ENCODE assay signal across 1 cellular context in the genomic region with DNA sequence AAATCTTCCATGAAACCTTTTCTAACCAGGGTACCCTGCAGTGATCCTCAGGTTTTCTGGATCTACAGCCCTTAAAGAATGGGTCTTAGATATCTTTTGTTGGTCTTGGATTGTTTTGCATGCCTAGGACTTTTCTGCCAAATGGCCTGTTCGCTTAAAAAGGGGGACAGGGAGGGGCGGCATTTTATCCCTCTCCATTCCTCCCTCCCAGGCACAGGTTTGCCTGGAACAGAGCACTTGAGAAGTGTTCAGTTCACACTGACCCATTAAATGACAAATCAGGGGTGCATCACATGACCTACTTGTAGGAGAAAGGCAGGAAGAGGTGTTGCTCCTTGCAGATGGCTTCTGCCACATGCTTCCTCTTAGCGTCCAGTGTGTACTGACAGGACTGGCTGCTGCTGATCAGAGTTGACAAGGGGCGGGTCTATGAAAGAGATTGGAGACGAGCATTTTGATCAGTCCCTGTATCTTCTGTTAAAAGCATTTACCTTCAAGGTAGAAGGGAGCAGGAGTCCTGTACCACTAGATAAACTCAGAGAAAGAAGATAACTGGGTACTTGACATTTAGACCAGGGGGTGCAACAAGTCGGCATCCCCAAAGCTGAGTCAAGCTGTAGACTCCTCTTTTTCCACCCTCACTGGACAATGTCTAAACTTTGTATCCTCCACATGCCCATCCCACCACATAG.
TF ChIP-seq lines count a peak whose summit lies in the region.

No MANE protein-coding gene starts in this region.

TF ChIP-seq in HepG2, 621 proteins besides CTCF, POLR2A, EP300 and RAD21 (continued from another document and continues in another):
- TF ChIP-seq, protein P1, sequence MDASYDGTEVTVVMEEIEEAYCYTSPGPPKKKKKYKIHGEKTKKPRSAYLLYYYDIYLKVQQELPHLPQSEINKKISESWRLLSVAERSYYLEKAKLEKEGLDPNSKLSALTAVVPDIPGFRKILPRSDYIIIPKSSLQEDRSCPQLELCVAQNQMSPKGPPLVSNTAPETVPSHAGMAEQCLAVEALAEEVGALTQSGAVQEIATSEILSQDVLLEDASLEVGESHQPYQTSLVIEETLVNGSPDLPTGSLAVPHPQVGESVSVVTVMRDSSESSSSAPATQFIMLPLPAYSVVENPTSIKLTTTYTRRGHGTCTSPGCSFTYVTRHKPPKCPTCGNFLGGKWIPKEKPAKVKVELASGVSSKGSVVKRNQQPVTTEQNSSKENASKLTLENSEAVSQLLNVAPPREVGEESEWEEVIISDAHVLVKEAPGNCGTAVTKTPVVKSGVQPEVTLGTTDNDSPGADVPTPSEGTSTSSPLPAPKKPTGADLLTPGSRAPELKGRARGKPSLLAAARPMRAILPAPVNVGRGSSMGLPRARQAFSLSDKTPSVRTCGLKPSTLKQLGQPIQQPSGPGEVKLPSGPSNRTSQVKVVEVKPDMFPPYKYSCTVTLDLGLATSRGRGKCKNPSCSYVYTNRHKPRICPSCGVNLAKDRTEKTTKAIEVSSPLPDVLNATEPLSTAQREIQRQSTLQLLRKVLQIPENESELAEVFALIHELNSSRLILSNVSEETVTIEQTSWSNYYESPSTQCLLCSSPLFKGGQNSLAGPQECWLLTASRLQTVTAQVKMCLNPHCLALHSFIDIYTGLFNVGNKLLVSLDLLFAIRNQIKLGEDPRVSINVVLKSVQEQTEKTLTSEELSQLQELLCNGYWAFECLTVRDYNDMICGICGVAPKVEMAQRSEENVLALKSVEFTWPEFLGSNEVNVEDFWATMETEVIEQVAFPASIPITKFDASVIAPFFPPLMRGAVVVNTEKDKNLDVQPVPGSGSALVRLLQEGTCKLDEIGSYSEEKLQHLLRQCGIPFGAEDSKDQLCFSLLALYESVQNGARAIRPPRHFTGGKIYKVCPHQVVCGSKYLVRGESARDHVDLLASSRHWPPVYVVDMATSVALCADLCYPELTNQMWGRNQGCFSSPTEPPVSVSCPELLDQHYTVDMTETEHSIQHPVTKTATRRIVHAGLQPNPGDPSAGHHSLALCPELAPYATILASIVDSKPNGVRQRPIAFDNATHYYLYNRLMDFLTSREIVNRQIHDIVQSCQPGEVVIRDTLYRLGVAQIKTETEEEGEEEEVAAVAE (CRISPR knock-in tag; IDR thresholded peaks at IDR 0.05; ENCODE audit: borderline replicate concordance) = no peak
- no peak for TF ChIP-seq ZNF615 (CRISPR knock-in tag; IDR thresholded peaks at IDR 0.05; ENCODE audit: borderline replicate concordance)
- no peak for TF ChIP-seq HHEX (CRISPR knock-in tag; IDR thresholded peaks at IDR 0.05)
- no peak for TF ChIP-seq ZNF782 (CRISPR knock-in tag; IDR thresholded peaks at IDR 0.05; ENCODE audit: borderline replicate concordance)
- TF ChIP-seq ZNF431 (CRISPR knock-in tag; IDR thresholded peaks at IDR 0.05; ENCODE audit: borderline replicate concordance, low read depth) = no peak; the same call in 1 of the 2 replicates
- no peak for TF ChIP-seq ZMYM3 (CRISPR knock-in tag; IDR thresholded peaks at IDR 0.05)
- no peak for TF ChIP-seq SIX1 (CRISPR knock-in tag; IDR thresholded peaks at IDR 0.05; ENCODE audit: borderline replicate concordance)
- TF ChIP-seq ARHGAP35 (CRISPR knock-in tag; IDR thresholded peaks at IDR 0.05; ENCODE audit: borderline replicate concordance) = no peak
- no peak for TF ChIP-seq SUZ12 (IDR thresholded peaks at IDR 0.05; ENCODE audit: low read depth, low read length)
- TF ChIP-seq GFI1 (CRISPR knock-in tag; IDR thresholded peaks at IDR 0.05; ENCODE audit: borderline replicate concordance) = 0 out of 2 replicates have a peak, but pooled peaks have one; percentile 13
- no peak for TF ChIP-seq MYC (CRISPR knock-in tag; IDR thresholded peaks at IDR 0.05; ENCODE audit: borderline replicate concordance)
- no peak for TF ChIP-seq ZNF496 (CRISPR knock-in tag; IDR thresholded peaks at IDR 0.05; ENCODE audit: insufficient replicate concordance)
- TF ChIP-seq HNRNPK (IDR thresholded peaks at IDR 0.05; ENCODE audit: low read depth, low read length, poor library complexity, severe bottlenecking) = no peak
- TF ChIP-seq, protein P2, sequence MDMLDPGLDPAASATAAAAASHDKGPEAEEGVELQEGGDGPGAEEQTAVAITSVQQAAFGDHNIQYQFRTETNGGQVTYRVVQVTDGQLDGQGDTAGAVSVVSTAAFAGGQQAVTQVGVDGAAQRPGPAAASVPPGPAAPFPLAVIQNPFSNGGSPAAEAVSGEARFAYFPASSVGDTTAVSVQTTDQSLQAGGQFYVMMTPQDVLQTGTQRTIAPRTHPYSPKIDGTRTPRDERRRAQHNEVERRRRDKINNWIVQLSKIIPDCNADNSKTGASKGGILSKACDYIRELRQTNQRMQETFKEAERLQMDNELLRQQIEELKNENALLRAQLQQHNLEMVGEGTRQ (IDR thresholded peaks at IDR 0.05; ENCODE audit: low read depth, low read length) = no peak
- TF ChIP-seq, protein P2 (CRISPR knock-in tag; IDR thresholded peaks at IDR 0.05; ENCODE audit: borderline replicate concordance) = 0 out of 2 replicates have a peak, but pooled peaks have one; percentile 19
- TF ChIP-seq TCF7 (IDR thresholded peaks at IDR 0.05; ENCODE audit: low read depth) = no peak
- 0 out of 2 replicates have a peak, but pooled peaks have one; percentile 7 for TF ChIP-seq ESRRA (CRISPR knock-in tag; IDR thresholded peaks at IDR 0.05; ENCODE audit: low read depth)
- TF ChIP-seq CENPX (CRISPR knock-in tag; IDR thresholded peaks at IDR 0.05) = no peak
- TF ChIP-seq, protein P3, sequence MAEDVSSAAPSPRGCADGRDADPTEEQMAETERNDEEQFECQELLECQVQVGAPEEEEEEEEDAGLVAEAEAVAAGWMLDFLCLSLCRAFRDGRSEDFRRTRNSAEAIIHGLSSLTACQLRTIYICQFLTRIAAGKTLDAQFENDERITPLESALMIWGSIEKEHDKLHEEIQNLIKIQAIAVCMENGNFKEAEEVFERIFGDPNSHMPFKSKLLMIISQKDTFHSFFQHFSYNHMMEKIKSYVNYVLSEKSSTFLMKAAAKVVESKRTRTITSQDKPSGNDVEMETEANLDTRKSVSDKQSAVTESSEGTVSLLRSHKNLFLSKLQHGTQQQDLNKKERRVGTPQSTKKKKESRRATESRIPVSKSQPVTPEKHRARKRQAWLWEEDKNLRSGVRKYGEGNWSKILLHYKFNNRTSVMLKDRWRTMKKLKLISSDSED (CRISPR knock-in tag; IDR thresholded peaks at IDR 0.05) = 0 out of 2 replicates have a peak, but pooled peaks have one; percentile 21
- no peak for TF ChIP-seq NFE2L1 (CRISPR knock-in tag; IDR thresholded peaks at IDR 0.05; ENCODE audit: borderline replicate concordance)
- TF ChIP-seq ZSCAN30 (CRISPR knock-in tag; IDR thresholded peaks at IDR 0.05) = no peak
- TF ChIP-seq ZNF101 (CRISPR knock-in tag; IDR thresholded peaks at IDR 0.05; ENCODE audit: borderline replicate concordance, low read depth) = no peak
- no peak for TF ChIP-seq ZNF776 (CRISPR knock-in tag; IDR thresholded peaks at IDR 0.05)
- TF ChIP-seq ZNF543 (CRISPR knock-in tag; IDR thresholded peaks at IDR 0.05) = no peak
- TF ChIP-seq, protein P4, sequence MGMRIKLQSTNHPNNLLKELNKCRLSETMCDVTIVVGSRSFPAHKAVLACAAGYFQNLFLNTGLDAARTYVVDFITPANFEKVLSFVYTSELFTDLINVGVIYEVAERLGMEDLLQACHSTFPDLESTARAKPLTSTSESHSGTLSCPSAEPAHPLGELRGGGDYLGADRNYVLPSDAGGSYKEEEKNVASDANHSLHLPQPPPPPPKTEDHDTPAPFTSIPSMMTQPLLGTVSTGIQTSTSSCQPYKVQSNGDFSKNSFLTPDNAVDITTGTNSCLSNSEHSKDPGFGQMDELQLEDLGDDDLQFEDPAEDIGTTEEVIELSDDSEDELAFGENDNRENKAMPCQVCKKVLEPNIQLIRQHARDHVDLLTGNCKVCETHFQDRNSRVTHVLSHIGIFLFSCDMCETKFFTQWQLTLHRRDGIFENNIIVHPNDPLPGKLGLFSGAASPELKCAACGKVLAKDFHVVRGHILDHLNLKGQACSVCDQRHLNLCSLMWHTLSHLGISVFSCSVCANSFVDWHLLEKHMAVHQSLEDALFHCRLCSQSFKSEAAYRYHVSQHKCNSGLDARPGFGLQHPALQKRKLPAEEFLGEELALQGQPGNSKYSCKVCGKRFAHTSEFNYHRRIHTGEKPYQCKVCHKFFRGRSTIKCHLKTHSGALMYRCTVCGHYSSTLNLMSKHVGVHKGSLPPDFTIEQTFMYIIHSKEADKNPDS (CRISPR knock-in tag; IDR thresholded peaks at IDR 0.05) = no peak
- TF ChIP-seq, protein P5, sequence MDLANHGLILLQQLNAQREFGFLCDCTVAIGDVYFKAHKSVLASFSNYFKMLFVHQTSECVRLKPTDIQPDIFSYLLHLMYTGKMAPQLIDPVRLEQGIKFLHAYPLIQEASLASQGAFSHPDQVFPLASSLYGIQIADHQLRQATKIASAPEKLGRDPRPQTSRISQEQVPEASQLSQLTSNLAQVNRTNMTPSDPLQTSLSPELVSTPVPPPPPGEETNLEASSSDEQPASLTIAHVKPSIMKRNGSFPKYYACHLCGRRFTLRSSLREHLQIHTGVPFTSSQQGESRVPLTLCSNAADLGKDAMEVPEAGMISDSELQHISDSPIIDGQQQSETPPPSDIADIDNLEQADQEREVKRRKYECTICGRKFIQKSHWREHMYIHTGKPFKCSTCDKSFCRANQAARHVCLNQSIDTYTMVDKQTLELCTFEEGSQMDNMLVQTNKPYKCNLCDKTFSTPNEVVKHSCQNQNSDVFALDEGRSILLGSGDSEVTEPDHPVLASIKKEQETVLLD (CRISPR knock-in tag; IDR thresholded peaks at IDR 0.05; ENCODE audit: low read depth) = no peak
- TF ChIP-seq, protein P6, sequence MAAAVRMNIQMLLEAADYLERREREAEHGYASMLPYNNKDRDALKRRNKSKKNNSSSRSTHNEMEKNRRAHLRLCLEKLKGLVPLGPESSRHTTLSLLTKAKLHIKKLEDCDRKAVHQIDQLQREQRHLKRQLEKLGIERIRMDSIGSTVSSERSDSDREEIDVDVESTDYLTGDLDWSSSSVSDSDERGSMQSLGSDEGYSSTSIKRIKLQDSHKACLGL (CRISPR knock-in tag; IDR thresholded peaks at IDR 0.05) = no peak
- TF ChIP-seq HDAC6 (IDR thresholded peaks at IDR 0.05; ENCODE audit: low read depth, low read length) = no peak
- TF ChIP-seq, protein P7, sequence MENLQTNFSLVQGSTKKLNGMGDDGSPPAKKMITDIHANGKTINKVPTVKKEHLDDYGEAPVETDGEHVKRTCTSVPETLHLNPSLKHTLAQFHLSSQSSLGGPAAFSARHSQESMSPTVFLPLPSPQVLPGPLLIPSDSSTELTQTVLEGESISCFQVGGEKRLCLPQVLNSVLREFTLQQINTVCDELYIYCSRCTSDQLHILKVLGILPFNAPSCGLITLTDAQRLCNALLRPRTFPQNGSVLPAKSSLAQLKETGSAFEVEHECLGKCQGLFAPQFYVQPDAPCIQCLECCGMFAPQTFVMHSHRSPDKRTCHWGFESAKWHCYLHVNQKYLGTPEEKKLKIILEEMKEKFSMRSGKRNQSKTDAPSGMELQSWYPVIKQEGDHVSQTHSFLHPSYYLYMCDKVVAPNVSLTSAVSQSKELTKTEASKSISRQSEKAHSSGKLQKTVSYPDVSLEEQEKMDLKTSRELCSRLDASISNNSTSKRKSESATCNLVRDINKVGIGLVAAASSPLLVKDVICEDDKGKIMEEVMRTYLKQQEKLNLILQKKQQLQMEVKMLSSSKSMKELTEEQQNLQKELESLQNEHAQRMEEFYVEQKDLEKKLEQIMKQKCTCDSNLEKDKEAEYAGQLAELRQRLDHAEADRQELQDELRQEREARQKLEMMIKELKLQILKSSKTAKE (CRISPR knock-in tag; IDR thresholded peaks at IDR 0.05; ENCODE audit: borderline replicate concordance) = no peak
- no peak for TF ChIP-seq ZNF138 (CRISPR knock-in tag; IDR thresholded peaks at IDR 0.05; ENCODE audit: low read depth)
- TF ChIP-seq ZNF484 (CRISPR knock-in tag; IDR thresholded peaks at IDR 0.05; ENCODE audit: borderline replicate concordance, low read depth) = no peak
- TF ChIP-seq, protein P8, sequence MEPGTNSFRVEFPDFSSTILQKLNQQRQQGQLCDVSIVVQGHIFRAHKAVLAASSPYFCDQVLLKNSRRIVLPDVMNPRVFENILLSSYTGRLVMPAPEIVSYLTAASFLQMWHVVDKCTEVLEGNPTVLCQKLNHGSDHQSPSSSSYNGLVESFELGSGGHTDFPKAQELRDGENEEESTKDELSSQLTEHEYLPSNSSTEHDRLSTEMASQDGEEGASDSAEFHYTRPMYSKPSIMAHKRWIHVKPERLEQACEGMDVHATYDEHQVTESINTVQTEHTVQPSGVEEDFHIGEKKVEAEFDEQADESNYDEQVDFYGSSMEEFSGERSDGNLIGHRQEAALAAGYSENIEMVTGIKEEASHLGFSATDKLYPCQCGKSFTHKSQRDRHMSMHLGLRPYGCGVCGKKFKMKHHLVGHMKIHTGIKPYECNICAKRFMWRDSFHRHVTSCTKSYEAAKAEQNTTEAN (CRISPR knock-in tag; conservative IDR thresholded peaks at IDR 0.05) = no peak
- no peak for TF ChIP-seq PRMT3 (CRISPR knock-in tag; IDR thresholded peaks at IDR 0.05; ENCODE audit: borderline replicate concordance, low read depth)
- TF ChIP-seq TBL1XR1 (IDR thresholded peaks at IDR 0.05; ENCODE audit: borderline replicate concordance, low read length, partially characterized antibody) = no peak
- TF ChIP-seq ZBTB7A (CRISPR knock-in tag; IDR thresholded peaks at IDR 0.05) = no peak; the same call in 1 of the 2 replicates
- no peak for TF ChIP-seq SP5 (CRISPR knock-in tag; IDR thresholded peaks at IDR 0.05; ENCODE audit: borderline replicate concordance, low read depth)
- TF ChIP-seq ZNF674 (CRISPR knock-in tag; IDR thresholded peaks at IDR 0.05; ENCODE audit: low read depth) = no peak
- TF ChIP-seq SOX13 (IDR thresholded peaks at IDR 0.05) = no peak
- TF ChIP-seq SOX13 (CRISPR knock-in tag; conservative IDR thresholded peaks at IDR 0.05 in 1 of 2, IDR thresholded peaks at IDR 0.05 in 1 of 2) = 0 out of 4 replicates have a peak, but pooled peaks of 1 of the 2 experiments have one; percentile 35
- no peak for TF ChIP-seq SPEN (CRISPR knock-in tag; IDR thresholded peaks at IDR 0.05; ENCODE audit: low read depth)
- no peak for TF ChIP-seq EED (CRISPR knock-in tag; IDR thresholded peaks at IDR 0.05)
- TF ChIP-seq MIER2 (CRISPR knock-in tag; IDR thresholded peaks at IDR 0.05) = no peak
- TF ChIP-seq ZNF260 (CRISPR knock-in tag; IDR thresholded peaks at IDR 0.05; ENCODE audit: borderline replicate concordance, low read depth) = no peak
- TF ChIP-seq, protein P9, sequence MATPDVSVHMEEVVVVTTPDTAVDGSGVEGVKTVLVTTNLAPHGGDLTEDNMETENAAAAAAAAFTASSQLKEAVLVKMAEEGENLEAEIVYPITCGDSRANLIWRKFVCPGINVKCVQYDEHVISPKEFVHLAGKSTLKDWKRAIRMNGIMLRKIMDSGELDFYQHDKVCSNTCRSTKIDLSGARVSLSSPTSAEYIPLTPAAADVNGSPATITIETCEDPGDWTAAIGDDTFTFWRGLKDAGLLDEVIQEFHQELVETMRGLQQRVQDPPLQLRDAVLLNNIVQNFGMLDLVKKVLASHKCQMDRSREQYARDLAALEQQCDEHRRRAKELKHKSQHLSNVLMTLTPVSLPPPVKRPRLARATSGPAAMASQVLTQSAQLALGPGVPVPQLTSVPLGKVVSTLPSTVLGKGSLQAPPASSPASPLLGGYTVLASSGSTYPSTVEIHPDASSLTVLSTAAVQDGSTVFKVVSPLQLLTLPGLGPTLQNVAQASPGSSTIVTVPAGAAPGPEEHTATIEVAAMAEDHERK (CRISPR knock-in tag; IDR thresholded peaks at IDR 0.05; ENCODE audit: low read depth) = no peak
- no peak for TF ChIP-seq HDAC1 (CRISPR knock-in tag; IDR thresholded peaks at IDR 0.05)
- TF ChIP-seq NAIF1 (CRISPR knock-in tag; IDR thresholded peaks at IDR 0.05; ENCODE audit: borderline replicate concordance) = peak; percentile 19; the same call in 1 of the 2 replicates
